ENCODE assay signal across 8 cellular contexts in genomic region chr17:79065105-79065670, GRCh38. TPM values are rescaled to one million over a fixed set of nuclear protein-coding genes. Genes with fewer than 3 reads are reported as not detected.
DNase-seq lines count a peak whose midpoint lies in the region; ATAC-seq and TF ChIP-seq lines count a peak whose summit lies in the region.

No MANE protein-coding gene starts in this region.

- peak; percentile 75 for TF ChIP-seq CTCF in A673 (conservative IDR thresholded peaks at IDR 0.05; ENCODE audit: low read depth, low read length)
- peak; percentile 28 for TF ChIP-seq CTCF in GM13976 (IDR thresholded peaks at IDR 0.05; ENCODE audit: borderline replicate concordance, control extremely low read depth, extremely low read depth, insufficient read depth, missing control alignments)

- POLR2A ChIA-PET in A673 (lab: Charles Lee; ENCODE audit: low non-redundant PET) = no interaction called here

- H3K4me3 Mint-ChIP-seq in activated naive CD8-positive, alpha-beta T cell treated with anti-CD3 and anti-CD28 coated beads, Interleukin-2, amount 50 U/mL, for 24 hours = no peak overlapping the region

- H3K27ac ChIP-seq in A673 (ENCODE audit: low read depth, low read length, poor library complexity, severe bottlenecking) (no peak overlapping the region), SJCRH30 (no peak overlapping the region)

- H3K27me3 ChIP-seq in A673 (replicated peaks; ENCODE audit: insufficient read depth, low read depth, low read length, poor library complexity) (no peaks in the 10 kb centered on the region), SJCRH30 (no peaks in the 10 kb centered on the region)

- no TSS peak for BruUV-seq in A673 (replicated peaks; lab: Mats Ljungman, UMichigan)

- H3K4me1 ChIP-seq in A673 (ENCODE audit: insufficient read depth, low read length, poor library complexity, severe bottlenecking) = no peaks in the 10 kb centered on the region
- H3K4me1 ChIP-seq in SJCRH30 = peaks cover 6% of the 10 kb centered on the region

- H3K9me3 Mint-ChIP-seq in activated naive CD8-positive, alpha-beta T cell treated with anti-CD3 and anti-CD28 coated beads, Interleukin-2, amount 50 U/mL, for 24 hours = no peaks in the 10 kb centered on the region

- in situ Hi-C loops in GM13976 (cut with MboI; ENCODE audit: low sequenced_read_pairs, unreplicated experiment) = no loop called here

- CTCF ChIA-PET in A673 (lab: Charles Lee) = no interaction called here

- peaks cover under 1% of the 10 kb centered on the region for H3K27me3 Mint-ChIP-seq in activated naive CD8-positive, alpha-beta T cell treated with anti-CD3 and anti-CD28 coated beads, Interleukin-2, amount 50 U/mL, for 24 hours

- no peak overlapping the region for H3K27ac Mint-ChIP-seq in activated naive CD8-positive, alpha-beta T cell treated with anti-CD3 and anti-CD28 coated beads, Interleukin-2, amount 50 U/mL, for 24 hours

- H3K36me3 ChIP-seq in A673 (ENCODE audit: insufficient read depth, low read length, poor library complexity, severe bottlenecking) = no peaks in the 10 kb centered on the region
- no peaks in the 10 kb centered on the region for H3K36me3 ChIP-seq in SJCRH30

- ATAC-seq in activated naive CD8-positive, alpha-beta T cell treated with anti-CD3 and anti-CD28 coated beads, Interleukin-2, amount 50 U/mL, for 24 hours = no peak
- no peak for ATAC-seq in HG02884 (IDR thresholded peaks at IDR 0.05; ENCODE audit: unreplicated experiment)

- H3K4me1 Mint-ChIP-seq in activated naive CD8-positive, alpha-beta T cell treated with anti-CD3 and anti-CD28 coated beads, Interleukin-2, amount 50 U/mL, for 24 hours = peaks cover 4% of the 10 kb centered on the region

- H3K9me3 ChIP-seq in A673 (ENCODE audit: low read depth, low read length, poor library complexity, severe bottlenecking) (no peaks in the 10 kb centered on the region), SJCRH30 (replicated peaks) (0 out of 2 replicates have a peak, but pooled peaks cover 2% of the 10 kb centered on the region)

- DNase-seq in A673 (ENCODE audit: low spot score) = peak; percentile 63
- peak; percentile 50 for DNase-seq in GM13976 (ENCODE audit: low spot score)
- peak; percentile 61 to 83 for DNase-seq in SJCRH30
- peak; percentile 65 for DNase-seq in activated naive CD8-positive, alpha-beta T cell treated with anti-CD3 and anti-CD28 coated beads, Interleukin-2, amount 50 U/mL, for 24 hours
- peak; percentile 39 for DNase-seq in iris pigment epithelial cell (ENCODE audit: low read depth)
- DNase-seq in stimulated activated CD4-positive, alpha-beta T cell treated with anti-CD3 and anti-CD28 coated beads, TNF-alpha, amount 100 ng/mL, for 4 hours (ENCODE audit: low read depth in 3 of 3) = peak in 2 of 3 experiments; percentile 26 to 39
- no peak for DNase-seq in GF-D8 (lab: John Stamatoyannopoulos, UW)

- H3K36me3 Mint-ChIP-seq in activated naive CD8-positive, alpha-beta T cell treated with anti-CD3 and anti-CD28 coated beads, Interleukin-2, amount 50 U/mL, for 24 hours (ENCODE audit: low read depth) = no peaks in the 10 kb centered on the region

- H3K4me3 ChIP-seq in A673 (ENCODE audit: low read depth, low read length, poor library complexity, severe bottlenecking) (no peak overlapping the region), SJCRH30 (no peak overlapping the region)

- intact Hi-C loops in A673 (cut with micrococcal nuclease; ENCODE audit: unreplicated experiment) = no loop called here

RNA-seq across cellular contexts. Expression of gene ENGASE, which starts 9.4 kb away (rescaled TPM):
- 24.4 and 33.6 TPM in 2 replicates for total RNA-seq in A673 (2021)
- 56.3 and 82.5 TPM in 2 replicates for total RNA-seq in SJCRH30 (2014; rRNA removed; shearing (Covaris generic))

RNA-seq across cellular contexts. Expression of gene C1QTNF1, which starts 41.2 kb away (rescaled TPM):
- 3.8 and 6.3 TPM in 2 replicates for total RNA-seq in A673 (2021)
- total RNA-seq in SJCRH30 (2014; rRNA removed; shearing (Covaris generic)) = 45.7 and 48.3 TPM in 2 replicates

RNA-seq across cellular contexts. Expression of gene CANT1, which starts 55.6 kb away (rescaled TPM):
- 54.2 and 67.9 TPM in 2 replicates for total RNA-seq in A673 (2021)
- total RNA-seq in SJCRH30 (2014; rRNA removed; shearing (Covaris generic)) = 89.0 and 98.6 TPM in 2 replicates
